8 cellular contexts compared by ENCODE assay signal in genomic region chr18:28176674-28176932, GRCh38. TPM values are rescaled to one million over a fixed set of nuclear protein-coding genes. Genes with fewer than 3 reads are reported as not detected.
DNase-seq lines count a peak whose midpoint lies in the region; FAIRE-seq and TF ChIP-seq lines count a peak whose summit lies in the region.

No MANE protein-coding gene starts in this region.

- H3K79me2 ChIP-seq in PC-9 (ENCODE audit: low read depth), result no peaks in the 10 kb centered on the region

- H3K79me1 ChIP-seq in mesenchymal stem cell (replicated peaks; ENCODE audit: low read length, poor library complexity, severe bottlenecking), result peaks cover 3% of the 10 kb centered on the region

- POLR2A ChIA-PET in PC-9 (lab: Charles Lee; ENCODE audit: unreplicated experiment), result interaction anchor here (0.6 kb wide), 1 partner anchor 179 kb away, joined by 7 read pairs; no protein-coding TSS in a partner anchor

- H3K4me1 Mint-ChIP-seq in activated naive CD4-positive, alpha-beta T cell treated with anti-CD3 and anti-CD28 coated beads, Interleukin-2, amount 10 ng/mL, durations not matched to agents 7 days and 5 days, result peaks cover 12% of the 10 kb centered on the region

- H2BK120ac ChIP-seq in mesenchymal stem cell (ENCODE audit: low read depth, low read length), result peak overlapping the region; percentile 90

- peak overlapping the region in 1 of 2 experiments; percentile 54 for H2BK12ac ChIP-seq in mesenchymal stem cell (ENCODE audit: low read length in 2 of 2)

- TF ChIP-seq CTCF in bronchial epithelial cell (IDR thresholded peaks at IDR 0.05; ENCODE audit: insufficient read depth, low read length, severe bottlenecking) (no peak), vagina (IDR thresholded peaks at IDR 0.05) (no peak), PC-9 (conservative IDR thresholded peaks at IDR 0.05) (no peak)

- peaks cover 51% of the 10 kb centered on the region for H3K27me3 Mint-ChIP-seq in activated naive CD4-positive, alpha-beta T cell treated with anti-CD3 and anti-CD28 coated beads, Interleukin-2, amount 10 ng/mL, durations not matched to agents 7 days and 5 days

- H3K36me3 ChIP-seq in bronchial epithelial cell (ENCODE audit: control insufficient read depth, insufficient read depth, low read length), result no peaks in the 10 kb centered on the region
- H3K36me3 ChIP-seq in mesenchymal stem cell (ENCODE audit: control insufficient read depth in 1 of 2, insufficient read depth in 2 of 2, low read depth in 1 of 2, low read length in 2 of 2), result no peaks in the 10 kb centered on the region
- H3K36me3 ChIP-seq in vagina, result no peaks in the 10 kb centered on the region
- H3K36me3 ChIP-seq in PC-9 (ENCODE audit: low read depth), result no peaks in the 10 kb centered on the region

- peak overlapping the region; percentile 73 for H2BK5ac ChIP-seq in mesenchymal stem cell (ENCODE audit: low read depth, low read length, poor library complexity, severe bottlenecking)

- H3K9me3 ChIP-seq in mesenchymal stem cell (ENCODE audit: control insufficient read depth, low read length), result no peaks in the 10 kb centered on the region
- no peaks in the 10 kb centered on the region for H3K9me3 ChIP-seq in vagina
- no peaks in the 10 kb centered on the region for H3K9me3 ChIP-seq in PC-9 (ENCODE audit: insufficient read depth, low read depth)

- WGBS in mesenchymal stem cell, result 0% methylated on average over 21 of the region's 38 CpGs

- no peak for DNase-seq in activated naive CD4-positive, alpha-beta T cell treated with anti-CD3 and anti-CD28 coated beads, Interleukin-2, amount 10 ng/mL, durations not matched to agents 7 days and 5 days
- no peak for DNase-seq in activated naive CD4-positive, alpha-beta T cell (lab: John Stamatoyannopoulos, UW)
- DNase-seq in bronchial epithelial cell (ENCODE audit: low read depth) (no peak), mesenchymal stem cell (no peak), vagina (ENCODE audit: extremely low spot score in 2 of 2) (no peak), middle frontal gyrus (ENCODE audit: extremely low spot score, low spot score) (no peak), NCI-H1092 (lab: John Stamatoyannopoulos, UW) (no peak), PC-9 (no peak)

- no peak overlapping the region for H2AK5ac ChIP-seq in mesenchymal stem cell (ENCODE audit: low read length, severe bottlenecking)

- no TSS peak for BruUV-seq in PC-9 (replicated peaks; lab: Mats Ljungman, UMichigan)

- H3K4ac ChIP-seq in mesenchymal stem cell (ENCODE audit: low read depth in 1 of 2, low read length in 2 of 2), result peak overlapping the region in 1 of 2 experiments; percentile 58

- H3K4me1 ChIP-seq in mesenchymal stem cell (ENCODE audit: control insufficient read depth, insufficient read depth, low read depth, low read length) (peaks cover 7% of the 10 kb centered on the region), vagina (peaks cover 26% of the 10 kb centered on the region), PC-9 (replicated peaks; ENCODE audit: insufficient read depth) (no peaks in the 10 kb centered on the region)

- no peak for FAIRE-seq in bronchial epithelial cell (lab: Jason Lieb, UNC)

- H3K27me3 ChIP-seq in bronchial epithelial cell (ENCODE audit: control insufficient read depth, insufficient read depth, low read length) (peaks cover 10% of the 10 kb centered on the region), mesenchymal stem cell (ENCODE audit: control insufficient read depth in 1 of 2, insufficient read depth in 1 of 2, low read length in 2 of 2) (peaks cover 0 to 8% of the 10 kb centered on the region in 2 experiments), vagina (no peaks in the 10 kb centered on the region), PC-9 (ENCODE audit: insufficient read depth, low read depth) (no peaks in the 10 kb centered on the region)

- H2AFZ ChIP-seq in mesenchymal stem cell (ENCODE audit: low read depth, low read length) (no peak overlapping the region), PC-9 (no peak overlapping the region)

- H3K9me3 Mint-ChIP-seq in activated naive CD4-positive, alpha-beta T cell treated with anti-CD3 and anti-CD28 coated beads, Interleukin-2, amount 10 ng/mL, durations not matched to agents 7 days and 5 days, result no peaks in the 10 kb centered on the region

- TF ChIP-seq POLR2A in vagina (IDR thresholded peaks at IDR 0.05), result no peak

- no peaks in the 10 kb centered on the region for H3F3A ChIP-seq in PC-9 (ENCODE audit: insufficient read depth, low read depth)

- H3K4me3 ChIP-seq in bronchial epithelial cell (ENCODE audit: low read depth, low read length) (peak overlapping the region; percentile 45), mesenchymal stem cell (ENCODE audit: insufficient read depth in 1 of 2, low read depth in 1 of 2, low read length in 2 of 2) (peak overlapping the region; percentile 79 to 92), vagina (peak overlapping the region; percentile 52 to 68), PC-9 (no peak overlapping the region)

- no peaks in the 10 kb centered on the region for H3K9me2 ChIP-seq in PC-9 (ENCODE audit: insufficient read depth)

- no peak overlapping the region for H4K8ac ChIP-seq in mesenchymal stem cell (ENCODE audit: low read length)

- CTCF ChIA-PET in activated naive CD4-positive, alpha-beta T cell treated with anti-CD3 and anti-CD28 coated beads, Interleukin-2, amount 10 ng/mL, durations not matched to agents 7 days and 5 days (lab: Charles Lee), result no interaction called here
- CTCF ChIA-PET in PC-9 (lab: Charles Lee), result no interaction called here

- H3K4me2 ChIP-seq in mesenchymal stem cell (ENCODE audit: low read length, poor library complexity, severe bottlenecking) (peak overlapping the region; percentile 94), PC-9 (no peak overlapping the region)

- H3K27ac ChIP-seq in mesenchymal stem cell (ENCODE audit: low read length, poor library complexity, severe bottlenecking), result peak overlapping the region; percentile 21
- H3K27ac ChIP-seq in vagina, result no peak overlapping the region
- H3K27ac ChIP-seq in PC-9, result no peak overlapping the region

- H3K36me3 Mint-ChIP-seq in activated naive CD4-positive, alpha-beta T cell treated with anti-CD3 and anti-CD28 coated beads, Interleukin-2, amount 10 ng/mL, durations not matched to agents 7 days and 5 days, result peaks cover 10% of the 10 kb centered on the region

- H3K9ac ChIP-seq in mesenchymal stem cell (ENCODE audit: low read length), result peak overlapping the region; percentile 71

- H4K91ac ChIP-seq in mesenchymal stem cell (ENCODE audit: low read length), result no peak overlapping the region

- peak overlapping the region; percentile 50 for H3K4me3 Mint-ChIP-seq in activated naive CD4-positive, alpha-beta T cell treated with anti-CD3 and anti-CD28 coated beads, Interleukin-2, amount 10 ng/mL, durations not matched to agents 7 days and 5 days

- no peak overlapping the region for H3K14ac ChIP-seq in mesenchymal stem cell (ENCODE audit: low read length in 2 of 2)

- H2BK15ac ChIP-seq in mesenchymal stem cell (ENCODE audit: low read depth, poor library complexity, severe bottlenecking), result no peak overlapping the region

- peak overlapping the region; percentile 27 to 80 for H3K18ac ChIP-seq in mesenchymal stem cell (ENCODE audit: low read depth in 1 of 2, low read length in 2 of 2)

- H3K23ac ChIP-seq in mesenchymal stem cell (ENCODE audit: low read length in 2 of 2), result no peak overlapping the region

- intact Hi-C loops in vagina (cut with DNase I), result no loop called here
- intact Hi-C loops in PC-9 (cut with micrococcal nuclease; ENCODE audit: unreplicated experiment), result loop anchor here (2.0 kb wide), 1 partner anchor 62 kb away; no protein-coding TSS in a partner anchor

- H3K27ac Mint-ChIP-seq in activated naive CD4-positive, alpha-beta T cell treated with anti-CD3 and anti-CD28 coated beads, Interleukin-2, amount 10 ng/mL, durations not matched to agents 7 days and 5 days, result no peak overlapping the region

- no peaks in the 10 kb centered on the region for H4K20me1 ChIP-seq in PC-9 (ENCODE audit: insufficient read depth)

RNA-seq across cellular contexts. Expression of gene CDH2, which starts 0.3 kb away (rescaled TPM):
- total RNA-seq in bronchial epithelial cell, result 0.13 and 0.79 TPM in 2 replicates
- polyA plus RNA-seq in mesenchymal stem cell (2013, experiment 1 of 2), result 34.9 TPM
- 34.7 TPM for polyA plus RNA-seq in mesenchymal stem cell (2013, experiment 2 of 2)
- 3.7 TPM for total RNA-seq in vagina
- total RNA-seq in PC-9 (2021), result 6.4 and 8.5 TPM in 2 replicates
